1 cellular context compared by ENCODE assay signal in genomic region chr10:5446390-5446926, GRCh38.
TF ChIP-seq lines count a peak whose summit lies in the region.

No MANE protein-coding gene starts in this region.

TF ChIP-seq in HepG2, 621 proteins besides CTCF, POLR2A, EP300 and RAD21 (continued from another document and continues in another):
- TF ChIP-seq ZBTB40 (IDR thresholded peaks at IDR 0.05): no peak
- TF ChIP-seq ZBTB40 (CRISPR knock-in tag; IDR thresholded peaks at IDR 0.05): peak; percentile 71; the same call in 1 of the 2 replicates
- 0 out of 2 replicates have a peak, but pooled peaks have one; percentile 66 for TF ChIP-seq TOPORS (CRISPR knock-in tag; IDR thresholded peaks at IDR 0.05)
- no peak for TF ChIP-seq SAFB2 (CRISPR knock-in tag; IDR thresholded peaks at IDR 0.05; ENCODE audit: borderline replicate concordance, low read depth)
- peak; percentile 74; the same call in 1 of the 2 replicates for TF ChIP-seq PPARG (CRISPR knock-in tag; conservative IDR thresholded peaks at IDR 0.05)
- TF ChIP-seq IKZF4 (CRISPR knock-in tag; IDR thresholded peaks at IDR 0.05; ENCODE audit: borderline replicate concordance, low read depth, not compliant biosample characterization): peak; percentile 78
- no peak for TF ChIP-seq CREM (IDR thresholded peaks at IDR 0.05)
- TF ChIP-seq CREM (CRISPR knock-in tag; IDR thresholded peaks at IDR 0.05): no peak
- TF ChIP-seq ZSCAN20 (CRISPR knock-in tag; IDR thresholded peaks at IDR 0.05; ENCODE audit: borderline replicate concordance): peak; percentile 58; the same call in 1 of the 2 replicates
- peak; percentile 91 for TF ChIP-seq CBFB (CRISPR knock-in tag; IDR thresholded peaks at IDR 0.05)
- no peak for TF ChIP-seq ZNF432 (CRISPR knock-in tag; IDR thresholded peaks at IDR 0.05; ENCODE audit: borderline replicate concordance)
- peak; percentile 97 for TF ChIP-seq ZNF331 (CRISPR knock-in tag; IDR thresholded peaks at IDR 0.05)
- TF ChIP-seq ZNF451 (CRISPR knock-in tag; IDR thresholded peaks at IDR 0.05): 0 out of 2 replicates have a peak, but pooled peaks have one; percentile 30
- no peak; the same call in 1 of the 2 replicates for TF ChIP-seq ZNF33B (CRISPR knock-in tag; IDR thresholded peaks at IDR 0.05)
- peak; percentile 58; the same call in 1 of the 2 replicates for TF ChIP-seq HOXD1 (CRISPR knock-in tag; IDR thresholded peaks at IDR 0.05)
- peak; percentile 94 for TF ChIP-seq PHF5A (CRISPR knock-in tag; IDR thresholded peaks at IDR 0.05; ENCODE audit: low read depth, unreplicated experiment)
- peak; percentile 91 for TF ChIP-seq ZNF710 (CRISPR knock-in tag; IDR thresholded peaks at IDR 0.05; ENCODE audit: borderline replicate concordance)
- TF ChIP-seq HMGA1 (CRISPR knock-in tag; conservative IDR thresholded peaks at IDR 0.05): no peak
- no peak for TF ChIP-seq MAFK (conservative IDR thresholded peaks at IDR 0.05 in 1 of 2, IDR thresholded peaks at IDR 0.05 in 1 of 2; ENCODE audit: low read length in 2 of 2)
- TF ChIP-seq MYNN (CRISPR knock-in tag; IDR thresholded peaks at IDR 0.05; ENCODE audit: low read depth): peak; percentile 89; the same call in 1 of the 2 replicates
- no peak for TF ChIP-seq EZH2 (conservative IDR thresholded peaks at IDR 0.05; ENCODE audit: low read depth, low read length)
- no peak for TF ChIP-seq ZMAT5 (CRISPR knock-in tag; IDR thresholded peaks at IDR 0.05; ENCODE audit: borderline replicate concordance, low read depth)
- TF ChIP-seq ZNF205 (CRISPR knock-in tag; IDR thresholded peaks at IDR 0.05): peak; percentile 85
- TF ChIP-seq MEIS2 (CRISPR knock-in tag; IDR thresholded peaks at IDR 0.05): peak; percentile 87; the same call in 1 of the 2 replicates
- TF ChIP-seq ZFP36 (IDR thresholded peaks at IDR 0.05; ENCODE audit: borderline replicate concordance, low read depth, low read length, partially characterized antibody): no peak
- 0 out of 2 replicates have a peak, but pooled peaks have one; percentile 24 for TF ChIP-seq ZNF644 (CRISPR knock-in tag; IDR thresholded peaks at IDR 0.05; ENCODE audit: low read depth)
- peak; percentile 81; the same call in 1 of the 2 replicates for TF ChIP-seq DNMT3B (CRISPR knock-in tag; conservative IDR thresholded peaks at IDR 0.05)
- TF ChIP-seq TBL1XR1 (IDR thresholded peaks at IDR 0.05; ENCODE audit: borderline replicate concordance, low read length, partially characterized antibody): peak; percentile 70
- TF ChIP-seq ZNF570 (CRISPR knock-in tag; IDR thresholded peaks at IDR 0.05; ENCODE audit: borderline replicate concordance): 0 out of 2 replicates have a peak, but pooled peaks have one; percentile 65
- TF ChIP-seq ZNF777 (CRISPR knock-in tag; IDR thresholded peaks at IDR 0.05): 0 out of 2 replicates have a peak, but pooled peaks have one; percentile 35
- peak; percentile 97 for TF ChIP-seq KLF11 (CRISPR knock-in tag; IDR thresholded peaks at IDR 0.05)
- TF ChIP-seq ATF7-NPFF (CRISPR knock-in tag; IDR thresholded peaks at IDR 0.05; ENCODE audit: low read depth): peak; percentile 91
- peak; percentile 88; the same call in 1 of the 2 replicates for TF ChIP-seq SRY (CRISPR knock-in tag; IDR thresholded peaks at IDR 0.05)
- no peak for TF ChIP-seq ZNF121 (CRISPR knock-in tag; IDR thresholded peaks at IDR 0.05)
- peak; percentile 91; the same call in 1 of the 2 replicates for TF ChIP-seq ZNF232 (CRISPR knock-in tag; IDR thresholded peaks at IDR 0.05; ENCODE audit: borderline replicate concordance)
- no peak for TF ChIP-seq SKIL (CRISPR knock-in tag; IDR thresholded peaks at IDR 0.05; ENCODE audit: borderline replicate concordance)
- no peak for TF ChIP-seq CEBPZ (IDR thresholded peaks at IDR 0.05; ENCODE audit: low read length)
- TF ChIP-seq NFATC3 (CRISPR knock-in tag; IDR thresholded peaks at IDR 0.05): peak; percentile 33; the same call in 1 of the 2 replicates
- peak; percentile 89 for TF ChIP-seq ZNF343 (CRISPR knock-in tag; IDR thresholded peaks at IDR 0.05)
- no peak for TF ChIP-seq THAP7 (CRISPR knock-in tag; IDR thresholded peaks at IDR 0.05)
- TF ChIP-seq ADNP (CRISPR knock-in tag; IDR thresholded peaks at IDR 0.05): no peak
- TF ChIP-seq CHD2 (IDR thresholded peaks at IDR 0.05; ENCODE audit: low read depth, low read length): no peak
- peak; percentile 89 for TF ChIP-seq ELF3 (CRISPR knock-in tag; IDR thresholded peaks at IDR 0.05)
- peak; percentile 26; the same call in 1 of the 2 replicates for TF ChIP-seq PBX3 (CRISPR knock-in tag; IDR thresholded peaks at IDR 0.05; ENCODE audit: borderline replicate concordance)
- peak; percentile 54; the same call in 1 of the 2 replicates for TF ChIP-seq ZNF816 (CRISPR knock-in tag; IDR thresholded peaks at IDR 0.05; ENCODE audit: borderline replicate concordance)
